10 cellular contexts compared by ENCODE assay signal in the genomic region with DNA sequence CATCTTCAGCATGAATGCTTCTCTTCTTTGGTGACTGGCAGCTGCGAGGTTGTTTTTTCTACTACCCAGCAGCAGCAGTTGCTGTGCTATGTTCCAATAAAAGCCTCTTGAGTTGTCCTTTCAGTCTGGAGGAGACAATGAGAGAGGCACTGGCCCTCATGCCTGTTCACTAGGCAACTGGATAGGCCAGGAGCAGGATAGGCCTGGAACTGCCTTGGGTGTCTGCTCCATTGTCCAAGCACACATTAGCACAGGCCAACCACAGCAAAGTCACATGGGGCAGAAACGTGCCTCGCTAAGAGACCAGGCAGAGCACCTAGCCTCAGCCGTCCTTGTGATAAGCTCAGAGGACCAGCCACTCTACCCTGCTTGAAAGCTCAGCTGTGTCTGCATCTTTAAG.
DNase-seq lines count a peak whose midpoint lies in the region; ATAC-seq, FAIRE-seq and TF ChIP-seq lines count a peak whose summit lies in the region.
"Had no signal": no experiment of that assay in that cellular context is flagged by ENCODE, and none has a peak within 500 bp of the region (broad histone marks: within the 10 kb centered on the region; RNA-seq: fewer than 3 reads in every experiment).

No MANE protein-coding gene starts in this region.

- no peak for TF ChIP-seq CTCF in pancreas (IDR thresholded peaks at IDR 0.05)
- no peak for TF ChIP-seq CTCF in A673 (conservative IDR thresholded peaks at IDR 0.05; ENCODE audit: low read depth, low read length)

- POLR2A ChIA-PET in A673 (lab: Charles Lee; ENCODE audit: low non-redundant PET) = no interaction called here

- H3K9me3 Mint-ChIP-seq in activated T-cell treated with anti-CD3 and anti-CD28 coated beads, Interleukin-2, amount 50 U/mL, for 72 hours = no peaks in the 10 kb centered on the region
- H3K9me3 Mint-ChIP-seq in stimulated activated naive CD8-positive, alpha-beta T cell treated with anti-CD3 and anti-CD28 coated beads, Interleukin-15, amount 100 ng/mL, for 72 hours = no peaks in the 10 kb centered on the region
- H3K9me3 Mint-ChIP-seq: IgD-negative memory B cell had no signal

- H3K36me3 ChIP-seq in pancreas (no peaks in the 10 kb centered on the region), A673 (ENCODE audit: insufficient read depth, low read length, poor library complexity, severe bottlenecking) (no peaks in the 10 kb centered on the region)
- H3K36me3 ChIP-seq: colonic mucosa had no signal

- H3K27ac ChIP-seq in pancreas (peak overlapping the region in 1 of 4 donors; percentile 9), A673 (ENCODE audit: low read depth, low read length, poor library complexity, severe bottlenecking) (no peak overlapping the region)
- H3K27ac ChIP-seq: colonic mucosa had no signal

- no peaks in the 10 kb centered on the region for H3K27me3 Mint-ChIP-seq in activated T-cell treated with anti-CD3 and anti-CD28 coated beads, Interleukin-2, amount 50 U/mL, for 72 hours (ENCODE audit: low read depth)
- H3K27me3 Mint-ChIP-seq in stimulated activated naive CD8-positive, alpha-beta T cell treated with anti-CD3 and anti-CD28 coated beads, Interleukin-15, amount 100 ng/mL, for 72 hours = no peaks in the 10 kb centered on the region

- peak; percentile 85 for ATAC-seq in Right ventricle myocardium superior (ENCODE audit: poor library complexity)
- peak; percentile 75 to 81 (median 78) for ATAC-seq in pancreas
- ATAC-seq in activated T-cell treated with anti-CD3 and anti-CD28 coated beads, Interleukin-2, amount 50 U/mL, for 72 hours (replicated peaks in 1 of 2) = no peak
- ATAC-seq in stimulated activated naive CD8-positive, alpha-beta T cell treated with anti-CD3 and anti-CD28 coated beads, Interleukin-15, amount 100 ng/mL, for 72 hours = no peak

- H3K27me3 ChIP-seq in pancreas (no peaks in the 10 kb centered on the region), A673 (replicated peaks; ENCODE audit: insufficient read depth, low read depth, low read length, poor library complexity) (no peaks in the 10 kb centered on the region)
- H3K27me3 ChIP-seq: colonic mucosa had no signal

- H3K9me3 ChIP-seq in pancreas (no peaks in the 10 kb centered on the region), A673 (ENCODE audit: low read depth, low read length, poor library complexity, severe bottlenecking) (no peaks in the 10 kb centered on the region)
- H3K9me3 ChIP-seq: colonic mucosa had no signal

- peaks cover 24% of the 10 kb centered on the region for H3K4me1 Mint-ChIP-seq in activated T-cell treated with anti-CD3 and anti-CD28 coated beads, Interleukin-2, amount 50 U/mL, for 72 hours (ENCODE audit: low read depth)
- H3K4me1 Mint-ChIP-seq in stimulated activated naive CD8-positive, alpha-beta T cell treated with anti-CD3 and anti-CD28 coated beads, Interleukin-15, amount 100 ng/mL, for 72 hours = peaks cover 81% of the 10 kb centered on the region
- H3K4me1 Mint-ChIP-seq: IgD-negative memory B cell had no signal

- WGBS in pancreas, 2 donors = 47 to 52% methylated on average over 4 of the region's 4 CpGs

- no peak overlapping the region for H3K4me3 Mint-ChIP-seq in activated T-cell treated with anti-CD3 and anti-CD28 coated beads, Interleukin-2, amount 50 U/mL, for 72 hours
- H3K4me3 Mint-ChIP-seq in stimulated activated naive CD8-positive, alpha-beta T cell treated with anti-CD3 and anti-CD28 coated beads, Interleukin-15, amount 100 ng/mL, for 72 hours = no peak overlapping the region
- H3K4me3 Mint-ChIP-seq: IgD-negative memory B cell had no signal

- peaks cover 33 to 41% (median 37%) of the 10 kb centered on the region in 3 donors for H3K4me1 ChIP-seq in pancreas
- no peaks in the 10 kb centered on the region for H3K4me1 ChIP-seq in A673 (ENCODE audit: insufficient read depth, low read length, poor library complexity, severe bottlenecking)
- H3K4me1 ChIP-seq: colonic mucosa had no signal

- DNase-seq in G401 (ENCODE audit: low spot score) (peak; percentile 31), NCI-H774 (lab: John Stamatoyannopoulos, UW) (peak; percentile 83), Right ventricle myocardium superior (peak; percentile 78), pancreas (peak in 4 of 6 donors; percentile 45 to 55 (median 50)), COR-L47 (lab: John Stamatoyannopoulos, UW) (no peak), A673 (ENCODE audit: low spot score) (no peak)
- no peak for DNase-seq in activated T-cell treated with anti-CD3 and anti-CD28 coated beads, Interleukin-2, amount 50 U/mL, for 72 hours
- no peak for DNase-seq in stimulated activated naive CD8-positive, alpha-beta T cell treated with anti-CD3 and anti-CD28 coated beads, Interleukin-15, amount 100 ng/mL, for 72 hours
- DNase-seq: colonic mucosa had no signal

- no peak overlapping the region for H3K4me3 ChIP-seq in pancreas
- H3K4me3 ChIP-seq in A673 (ENCODE audit: low read depth, low read length, poor library complexity, severe bottlenecking) = no peak overlapping the region
- H3K4me3 ChIP-seq: colonic mucosa had no signal

- FAIRE-seq in pancreas (lab: Jason Lieb, UNC) = no peak

- intact Hi-C loops in Right ventricle myocardium superior (cut with DNase I) (no loop called here), pancreas (cut with DNase I) (no loop called here), A673 (cut with micrococcal nuclease; ENCODE audit: unreplicated experiment) (no loop called here)

- CTCF ChIA-PET in A673 (lab: Charles Lee) = no interaction called here

- no TSS peak for BruUV-seq in A673 (replicated peaks; lab: Mats Ljungman, UMichigan)

- H3K36me3 Mint-ChIP-seq in activated T-cell treated with anti-CD3 and anti-CD28 coated beads, Interleukin-2, amount 50 U/mL, for 72 hours (ENCODE audit: insufficient read depth in 2 of 2) = no peaks in the 10 kb centered on the region
- H3K36me3 Mint-ChIP-seq: IgD-negative memory B cell had no signal

- in situ Hi-C loops in G401 (cut with HindIII; ENCODE audit: low sequenced_read_pairs) = no loop called here

- H3K27ac Mint-ChIP-seq in activated T-cell treated with anti-CD3 and anti-CD28 coated beads, Interleukin-2, amount 50 U/mL, for 72 hours = no peak overlapping the region
- H3K27ac Mint-ChIP-seq in stimulated activated naive CD8-positive, alpha-beta T cell treated with anti-CD3 and anti-CD28 coated beads, Interleukin-15, amount 100 ng/mL, for 72 hours = no peak overlapping the region
- H3K27ac Mint-ChIP-seq: IgD-negative memory B cell had no signal

Comparison
In these comparisons a context has a peak if more than half of its experiments do, and no peak if none do; other contexts are left out.
1. DNase-seq: peak in G401 (single experiment), NCI-H774 (single experiment), Right ventricle myocardium superior (single experiment) and pancreas (4 of 6); none in activated T-cell treated with anti-CD3 and anti-CD28 coated beads, Interleukin-2, amount 50 U/mL, for 72 hours (0 of 2), COR-L47 (single experiment), A673 (single experiment) and stimulated activated naive CD8-positive, alpha-beta T cell treated with anti-CD3 and anti-CD28 coated beads, Interleukin-15, amount 100 ng/mL, for 72 hours (0 of 2).
2. ATAC-seq: peak in Right ventricle myocardium superior (single experiment) and pancreas (4 of 4); none in activated T-cell treated with anti-CD3 and anti-CD28 coated beads, Interleukin-2, amount 50 U/mL, for 72 hours (0 of 2) and stimulated activated naive CD8-positive, alpha-beta T cell treated with anti-CD3 and anti-CD28 coated beads, Interleukin-15, amount 100 ng/mL, for 72 hours (single experiment).